8 cellular contexts compared by ENCODE assay signal in the genomic region with DNA sequence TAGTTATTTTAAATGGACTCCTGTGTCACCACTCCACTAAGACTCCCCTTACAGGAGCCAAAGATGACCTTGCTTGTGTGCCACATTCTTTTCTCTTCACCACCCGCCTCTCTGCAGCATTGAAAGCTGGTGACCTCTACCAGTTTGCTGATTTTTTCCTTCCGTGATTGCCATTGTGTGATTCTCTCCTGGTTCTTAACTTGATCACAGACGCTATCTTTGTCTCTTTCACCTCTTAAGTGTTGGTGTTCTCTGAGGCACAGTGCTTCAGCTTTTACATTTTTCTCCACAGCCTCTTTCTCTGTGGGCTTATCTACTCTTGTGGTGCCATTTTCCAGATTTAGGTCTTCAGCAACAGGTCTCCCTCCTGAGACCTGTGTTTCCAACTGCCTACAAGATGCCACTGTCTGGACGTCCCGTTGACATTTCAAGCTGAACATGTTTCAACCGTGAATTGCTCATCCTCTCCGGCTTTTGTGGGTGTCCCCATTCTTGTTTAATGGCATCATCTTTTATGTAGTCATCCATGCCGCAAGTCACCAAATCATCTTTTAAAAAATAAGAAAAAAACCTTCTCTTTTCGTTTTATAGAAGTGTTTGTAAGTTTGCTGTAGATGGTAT. TPM values are rescaled to one million over a fixed set of nuclear protein-coding genes. Genes with fewer than 3 reads are reported as not detected.
DNase-seq lines count a peak whose midpoint lies in the region; ATAC-seq, FAIRE-seq and TF ChIP-seq lines count a peak whose summit lies in the region.

No MANE protein-coding gene starts in this region.

- in situ Hi-C loops in ACHN (cut with HindIII; ENCODE audit: low pct_ligation_motif_present, low pct_unique_long_range_greater_than_20kb, low sequenced_read_pairs) = no loop called here

- H3K4me3 ChIP-seq in BJ (ENCODE audit: low read depth, low read length) (no peak overlapping the region), bronchial epithelial cell (ENCODE audit: low read depth, low read length) (no peak overlapping the region)

- intact Hi-C loops in posterior cingulate gyrus (cut with DNase I) = no loop called here

- no peaks in the 10 kb centered on the region for H3K27me3 Mint-ChIP-seq in natural killer cell treated with Interleukin-12 subunit alpha and Interleukin-12 subunit beta and Interleukin-15 and Interleukin-18, amount 100 ng/mL, for 72 hours

- H3K27me3 ChIP-seq in BJ (ENCODE audit: control insufficient read depth, insufficient read depth, low read length) (no peaks in the 10 kb centered on the region), bronchial epithelial cell (ENCODE audit: control insufficient read depth, insufficient read depth, low read length) (no peaks in the 10 kb centered on the region)

- POLR2A ChIA-PET in BJ (lab: Charles Lee) = no interaction called here

- DNase-seq in BJ (ENCODE audit: low read depth) = peak; percentile 74
- peak; percentile 49 for DNase-seq in NCI-H460 (ENCODE audit: extremely low read depth, low read depth)
- peak; percentile 91 for DNase-seq in bronchial epithelial cell (ENCODE audit: low read depth)
- no peak for DNase-seq in natural killer cell treated with Interleukin-12 subunit alpha and Interleukin-12 subunit beta and Interleukin-15 and Interleukin-18, amount 100 ng/mL, for 72 hours (ENCODE audit: low spot score)
- no peak for DNase-seq in ACHN
- no peak for DNase-seq in posterior cingulate gyrus

- TF ChIP-seq CTCF in BJ (IDR thresholded peaks at IDR 0.05; ENCODE audit: insufficient read depth, low read depth, low read length) (no peak), bronchial epithelial cell (IDR thresholded peaks at IDR 0.05; ENCODE audit: insufficient read depth, low read length, severe bottlenecking) (no peak)

- CTCF ChIA-PET in BJ (lab: Yijun Ruan, JAX) = interaction anchor here (1.2 to 2.6 kb wide), 3 partner anchors 9 to 95 kb away, joined by 3 to 8 read pairs (median 4); no protein-coding TSS in a partner anchor

- H3K4me3 Mint-ChIP-seq in natural killer cell treated with Interleukin-12 subunit alpha and Interleukin-12 subunit beta and Interleukin-15 and Interleukin-18, amount 100 ng/mL, for 72 hours = peak overlapping the region; percentile 87

- peaks cover 29% of the 10 kb centered on the region for H3K36me3 Mint-ChIP-seq in natural killer cell treated with Interleukin-12 subunit alpha and Interleukin-12 subunit beta and Interleukin-15 and Interleukin-18, amount 100 ng/mL, for 72 hours

- H3K9me3 Mint-ChIP-seq in natural killer cell treated with Interleukin-12 subunit alpha and Interleukin-12 subunit beta and Interleukin-15 and Interleukin-18, amount 100 ng/mL, for 72 hours = peaks cover 2% of the 10 kb centered on the region

- H3K27ac Mint-ChIP-seq in natural killer cell treated with Interleukin-12 subunit alpha and Interleukin-12 subunit beta and Interleukin-15 and Interleukin-18, amount 100 ng/mL, for 72 hours = peak overlapping the region; percentile 83 to 89

- peak in 1 of 2 donors; percentile 55 for ATAC-seq in natural killer cell treated with Interleukin-12 subunit alpha and Interleukin-12 subunit beta and Interleukin-15 and Interleukin-18, amount 100 ng/mL, for 72 hours
- ATAC-seq in HG02678 (IDR thresholded peaks at IDR 0.05; ENCODE audit: unreplicated experiment) (no peak), HG02798 (IDR thresholded peaks at IDR 0.05; ENCODE audit: poor library complexity, unreplicated experiment) (no peak)

- H3K36me3 ChIP-seq in BJ (ENCODE audit: control insufficient read depth, insufficient read depth, low read length) (no peaks in the 10 kb centered on the region; the same call in 1 of the 2 replicates), bronchial epithelial cell (ENCODE audit: control insufficient read depth, insufficient read depth, low read length) (no peaks in the 10 kb centered on the region)

- no peak for FAIRE-seq in bronchial epithelial cell (lab: Jason Lieb, UNC)

- H3K4me1 Mint-ChIP-seq in natural killer cell treated with Interleukin-12 subunit alpha and Interleukin-12 subunit beta and Interleukin-15 and Interleukin-18, amount 100 ng/mL, for 72 hours (ENCODE audit: low read depth in 2 of 2) = peaks cover 66 to 84% of the 10 kb centered on the region in 2 donors

RNA-seq across cellular contexts. Expression of a gene that starts 26.5 kb away (rescaled TPM):
- polyA plus RNA-seq in BJ (2011; rRNA removed) = 88.7 and 137 TPM in 2 replicates
- polyA minus RNA-seq in BJ (2011; rRNA and poly(A)+ RNA removed) = 164 and 170 TPM in 2 replicates
- 163 and 169 TPM in 2 replicates for total RNA-seq in NCI-H460 (2014; rRNA removed; shearing (Covaris generic))
- 234 and 335 TPM in 2 replicates for polyA plus RNA-seq in NCI-H460 (2014; cell fraction: nucleus; rRNA removed)
- total RNA-seq in bronchial epithelial cell = 163 and 276 TPM in 2 replicates
- 100 to 1,000 TPM; 222 to 382 TPM for total RNA-seq in natural killer cell treated with Interleukin-12 subunit alpha and Interleukin-12 subunit beta and Interleukin-15 and Interleukin-18, amount 100 ng/mL, for 72 hours

Comparison
In these comparisons a context has a peak if more than half of its experiments do, and no peak if none do; other contexts are left out.
1. DNase-seq: peak in BJ (single experiment), NCI-H460 (single experiment) and bronchial epithelial cell (single experiment); none in natural killer cell treated with Interleukin-12 subunit alpha and Interleukin-12 subunit beta and Interleukin-15 and Interleukin-18, amount 100 ng/mL, for 72 hours (single experiment), ACHN (single experiment) and posterior cingulate gyrus (0 of 10).